In genomic region chr5:55062039-55062779, GRCh38 we compare ENCODE assay signal across 10 cellular contexts. TPM values are rescaled to one million over a fixed set of nuclear protein-coding genes. Genes with fewer than 3 reads are reported as not detected.
DNase-seq lines count a peak whose midpoint lies in the region; ATAC-seq and TF ChIP-seq lines count a peak whose summit lies in the region.
"Had no signal": no experiment of that assay in that cellular context is flagged by ENCODE, and none has a peak within 500 bp of the region (broad histone marks: within the 10 kb centered on the region; RNA-seq: fewer than 3 reads in every experiment).

No MANE protein-coding gene starts in this region.

- intact Hi-C loops in PC-3 (cut with micrococcal nuclease): no loop called here
- intact Hi-C loops in activated T-helper 1 cell treated with anti-CD3 and anti-CD28 coated beads, Interleukin-12 subunit alpha, Interleukin-12 subunit beta, Interleukin-2, Interleukin-4 antibody, amounts not matched to agents 30 ng/mL and 10 ng/mL and 1 ng/mL, durations not matched to agents 14 hours and 24 hours and 36 hours (cut with micrococcal nuclease): loop anchor here (1.0 to 10.0 kb wide), 7 partner anchors 10 to 537 kb away; partner anchors contain the start of genes GZMA and GZMK
- intact Hi-C loops in spleen (cut with DNase I; ENCODE audit: low total_unique reads): no loop called here
- intact Hi-C loops in sigmoid colon (cut with DNase I): no loop called here
- intact Hi-C loops in dorsolateral prefrontal cortex (cut with DNase I): no loop called here

- no peak overlapping the region for H2AFZ ChIP-seq in PC-3 (ENCODE audit: low read length)

- no peaks in the 10 kb centered on the region for H3K79me2 ChIP-seq in PC-3 (ENCODE audit: low read length)

- DNase-seq in DMS53 (lab: John Stamatoyannopoulos, UW) (peak; percentile 86), PC-3 (peak; percentile 24), spleen (peak; percentile 80), sigmoid colon (no peak), dorsolateral prefrontal cortex (no peak)
- DNase-seq in activated T-helper 1 cell treated with anti-CD3 and anti-CD28 coated beads, Interleukin-12 subunit alpha, Interleukin-12 subunit beta, Interleukin-2, Interleukin-4 antibody, amounts not matched to agents 30 ng/mL and 10 ng/mL and 1 ng/mL, durations not matched to agents 14 hours and 24 hours and 36 hours (ENCODE audit: low spot score): peak; percentile 79

- H3F3A ChIP-seq in PC-3 (ENCODE audit: low read length, unreplicated experiment): no peaks in the 10 kb centered on the region

- H3K9me3 Mint-ChIP-seq in activated T-helper 1 cell treated with anti-CD3 and anti-CD28 coated beads, Interleukin-12 subunit alpha, Interleukin-12 subunit beta, Interleukin-2, Interleukin-4 antibody, amounts not matched to agents 30 ng/mL and 10 ng/mL and 1 ng/mL, durations not matched to agents 14 hours and 24 hours and 36 hours: peaks cover 29% of the 10 kb centered on the region

- no TSS peak for BruUV-seq in PC-3 (replicated peaks; lab: Mats Ljungman, UMichigan)

- POLR2A ChIA-PET in PC-3 (lab: Charles Lee; ENCODE audit: unreplicated experiment): no interaction called here

- peaks cover 83% of the 10 kb centered on the region for H3K4me1 Mint-ChIP-seq in activated T-helper 1 cell treated with anti-CD3 and anti-CD28 coated beads, Interleukin-12 subunit alpha, Interleukin-12 subunit beta, Interleukin-2, Interleukin-4 antibody, amounts not matched to agents 30 ng/mL and 10 ng/mL and 1 ng/mL, durations not matched to agents 14 hours and 24 hours and 36 hours (ENCODE audit: low read depth)

- CTCF ChIA-PET in PC-3 (lab: Charles Lee): no interaction called here

- H3K4me2 ChIP-seq in PC-3 (ENCODE audit: low read length): no peak overlapping the region; the same call in 1 of the 2 replicates

- 59 to 80% (median 66%) methylated on average over 9 of the region's 9 CpGs for WGBS in spleen, 5 donors
- WGBS in sigmoid colon, 2 donors: 66 to 71% methylated on average over 9 of the region's 9 CpGs

- H3K27ac ChIP-seq in PC-3 (ENCODE audit: low read length): no peak overlapping the region
- peak overlapping the region in 7 of 8 donors; percentile 15 to 82 (median 57) for H3K27ac ChIP-seq in spleen
- no peak overlapping the region for H3K27ac ChIP-seq in sigmoid colon
- H3K27ac ChIP-seq in dorsolateral prefrontal cortex: no peak overlapping the region

- H3K27me3 ChIP-seq in PC-3 (ENCODE audit: low read length): no peaks in the 10 kb centered on the region
- H3K27me3 ChIP-seq in spleen (replicated peaks in 1 of 7): no peaks in the 10 kb centered on the region
- no peaks in the 10 kb centered on the region for H3K27me3 ChIP-seq in sigmoid colon
- no peaks in the 10 kb centered on the region for H3K27me3 ChIP-seq in dorsolateral prefrontal cortex

- no peaks in the 10 kb centered on the region for H4K20me1 ChIP-seq in PC-3 (ENCODE audit: low read length)

- H3K4me1 ChIP-seq in PC-3 (ENCODE audit: insufficient read depth, low read length) (peaks cover 9% of the 10 kb centered on the region; the same call in 1 of the 2 replicates), spleen (peaks cover 0 to 29% (median 0%) of the 10 kb centered on the region in 6 donors), sigmoid colon (no peaks in the 10 kb centered on the region)

- H3K4me3 ChIP-seq in PC-3 (ENCODE audit: low read length) (no peak overlapping the region), spleen (peak overlapping the region in 2 of 8 donors; percentile 20 to 56), sigmoid colon (no peak overlapping the region), dorsolateral prefrontal cortex (no peak overlapping the region)

- H3K27ac Mint-ChIP-seq in activated T-helper 1 cell treated with anti-CD3 and anti-CD28 coated beads, Interleukin-12 subunit alpha, Interleukin-12 subunit beta, Interleukin-2, Interleukin-4 antibody, amounts not matched to agents 30 ng/mL and 10 ng/mL and 1 ng/mL, durations not matched to agents 14 hours and 24 hours and 36 hours: peak overlapping the region; percentile 98

- no peaks in the 10 kb centered on the region for H3K36me3 ChIP-seq in PC-3 (ENCODE audit: low read depth, low read length)
- no peaks in the 10 kb centered on the region for H3K36me3 ChIP-seq in spleen
- H3K36me3 ChIP-seq in sigmoid colon: no peaks in the 10 kb centered on the region

- H3K9me2 ChIP-seq in PC-3 (replicated peaks; ENCODE audit: low read length): no peaks in the 10 kb centered on the region

- peaks cover 1% of the 10 kb centered on the region for H3K27me3 Mint-ChIP-seq in activated T-helper 1 cell treated with anti-CD3 and anti-CD28 coated beads, Interleukin-12 subunit alpha, Interleukin-12 subunit beta, Interleukin-2, Interleukin-4 antibody, amounts not matched to agents 30 ng/mL and 10 ng/mL and 1 ng/mL, durations not matched to agents 14 hours and 24 hours and 36 hours (ENCODE audit: insufficient read depth)

- peaks cover 32% of the 10 kb centered on the region for H3K36me3 Mint-ChIP-seq in activated T-helper 1 cell treated with anti-CD3 and anti-CD28 coated beads, Interleukin-12 subunit alpha, Interleukin-12 subunit beta, Interleukin-2, Interleukin-4 antibody, amounts not matched to agents 30 ng/mL and 10 ng/mL and 1 ng/mL, durations not matched to agents 14 hours and 24 hours and 36 hours (ENCODE audit: low read depth)

- TF ChIP-seq CTCF in PC-3 (conservative IDR thresholded peaks at IDR 0.05; ENCODE audit: low read depth, low read length) (no peak), spleen (IDR thresholded peaks at IDR 0.05 in 8 of 11, conservative IDR thresholded peaks at IDR 0.05 in 3 of 11) (no peak), sigmoid colon (IDR thresholded peaks at IDR 0.05) (no peak), dorsolateral prefrontal cortex (IDR thresholded peaks at IDR 0.05 in 54 of 56, conservative IDR thresholded peaks at IDR 0.05 in 2 of 56; ENCODE audit: low read depth in 1 of 56, partially characterized antibody in 56 of 56) (no peak)

- ATAC-seq in PC-3: peak; percentile 58
- ATAC-seq in GM18520 (IDR thresholded peaks at IDR 0.05; ENCODE audit: unreplicated experiment): no peak
- no peak for ATAC-seq in HG02623 (IDR thresholded peaks at IDR 0.05; ENCODE audit: unreplicated experiment)
- ATAC-seq: left lobe of liver had no signal

- H3K9ac ChIP-seq in PC-3 (ENCODE audit: low read length): no peak overlapping the region

- TF ChIP-seq EP300 in sigmoid colon (IDR thresholded peaks at IDR 0.05): no peak

- H3K4me3 Mint-ChIP-seq in activated T-helper 1 cell treated with anti-CD3 and anti-CD28 coated beads, Interleukin-12 subunit alpha, Interleukin-12 subunit beta, Interleukin-2, Interleukin-4 antibody, amounts not matched to agents 30 ng/mL and 10 ng/mL and 1 ng/mL, durations not matched to agents 14 hours and 24 hours and 36 hours: peak overlapping the region; percentile 79

- no peak for TF ChIP-seq POLR2A in spleen (IDR thresholded peaks at IDR 0.05)
- TF ChIP-seq POLR2A in sigmoid colon (IDR thresholded peaks at IDR 0.05): no peak

- H3K9me3 ChIP-seq in PC-3 (ENCODE audit: low read length): no peaks in the 10 kb centered on the region
- H3K9me3 ChIP-seq in spleen: no peaks in the 10 kb centered on the region
- no peaks in the 10 kb centered on the region for H3K9me3 ChIP-seq in sigmoid colon

RNA-seq across cellular contexts. Expression of gene GZMK, which starts 38.2 kb away (rescaled TPM):
- not detected in 2 replicates for total RNA-seq in PC-3 (2014; rRNA removed)
- total RNA-seq in activated T-helper 1 cell treated with anti-CD3 and anti-CD28 coated beads, Interleukin-12 subunit alpha, Interleukin-12 subunit beta, Interleukin-2, Interleukin-4 antibody, amounts not matched to agents 30 ng/mL and 10 ng/mL and 1 ng/mL, durations not matched to agents 14 hours and 24 hours and 36 hours: 6.2 and 7.0 TPM in 2 replicates
- 10 to 100 TPM; 13.2 to 37.1 (median 22.4) TPM for total RNA-seq in spleen
- polyA plus RNA-seq in spleen: 10 to 100 TPM in 2 of 3 donors, 1 to 10 TPM in 1; 4.9 to 16.8 (median 16.2) TPM
- under 1 TPM in 3 of 4 donors, not detected in 1; 0.36 to 0.99 (median 0.83) TPM for total RNA-seq in sigmoid colon
- polyA plus RNA-seq in sigmoid colon: 1 to 10 TPM in 2 of 3 donors, not detected in 1; 1.4 to 6.6 TPM
- 1 to 10 TPM in 2 of 120 experiments, under 1 TPM in 10, not detected in 108; 0.24 to 1.5 (median 0.52) TPM for total RNA-seq in dorsolateral prefrontal cortex
- total RNA-seq: endothelial cell of umbilical vein had no signal
- polyA plus RNA-seq: endothelial cell of umbilical vein had no signal

RNA-seq across cellular contexts. Expression of gene GZMA, which starts 40.2 kb away (rescaled TPM):
- not detected in 2 replicates for total RNA-seq in PC-3 (2014; rRNA removed)
- 88.1 and 93.7 TPM in 2 replicates for total RNA-seq in activated T-helper 1 cell treated with anti-CD3 and anti-CD28 coated beads, Interleukin-12 subunit alpha, Interleukin-12 subunit beta, Interleukin-2, Interleukin-4 antibody, amounts not matched to agents 30 ng/mL and 10 ng/mL and 1 ng/mL, durations not matched to agents 14 hours and 24 hours and 36 hours
- total RNA-seq in spleen: 10 to 100 TPM; 19.6 to 40.5 (median 24.6) TPM
- polyA plus RNA-seq in spleen: 10 to 100 TPM; 14.7 to 21.9 (median 15.6) TPM
- total RNA-seq in sigmoid colon: 1 to 10 TPM in 1 of 4 donors, not detected in 3; 1.1 TPM
- 10 to 100 TPM in 1 of 3 donors, 1 to 10 TPM in 2; 4.2 to 15.0 (median 8.0) TPM for polyA plus RNA-seq in sigmoid colon
- total RNA-seq in dorsolateral prefrontal cortex: 1 to 10 TPM in 4 of 120 experiments, under 1 TPM in 13, not detected in 103; 0.44 to 1.8 (median 0.78) TPM
- total RNA-seq: endothelial cell of umbilical vein, left lobe of liver had no signal
- polyA plus RNA-seq: endothelial cell of umbilical vein had no signal

Comparison
In these comparisons a context has a peak if more than half of its experiments do, and no peak if none do; other contexts are left out.
1. DNase-seq: peak in DMS53 (single experiment), PC-3 (single experiment), activated T-helper 1 cell treated with anti-CD3 and anti-CD28 coated beads, Interleukin-12 subunit alpha, Interleukin-12 subunit beta, Interleukin-2, Interleukin-4 antibody, amounts not matched to agents 30 ng/mL and 10 ng/mL and 1 ng/mL, durations not matched to agents 14 hours and 24 hours and 36 hours (single experiment) and spleen (single experiment); none in sigmoid colon (single experiment) and dorsolateral prefrontal cortex (0 of 10).
2. H3K27ac ChIP-seq: peak in spleen (7 of 8); none in PC-3 (single experiment), sigmoid colon (0 of 4) and dorsolateral prefrontal cortex (0 of 59).
3. RNA of gene GZMA, which starts 40.2 kb away (total RNA-seq): 88.1 to 93.7 TPM in activated T-helper 1 cell treated with anti-CD3 and anti-CD28 coated beads, Interleukin-12 subunit alpha, Interleukin-12 subunit beta, Interleukin-2, Interleukin-4 antibody, amounts not matched to agents 30 ng/mL and 10 ng/mL and 1 ng/mL, durations not matched to agents 14 hours and 24 hours and 36 hours and 19.6 to 40.5 TPM in spleen; 1.1 TPM in sigmoid colon, not detected in PC-3 and 0.44 to 1.8 TPM in dorsolateral prefrontal cortex; every median in the first group is over 4 times any median in the second.